ENCODE assay signal across 14 cellular contexts in genomic region chr12:123109319-123109772, GRCh38. TPM values are rescaled to one million over a fixed set of nuclear protein-coding genes. Genes with fewer than 3 reads are reported as not detected.
DNase-seq lines count a peak whose midpoint lies in the region; ATAC-seq lines count a peak whose summit lies in the region.
"Had no signal": no experiment of that assay in that cellular context is flagged by ENCODE, and none has a peak within 500 bp of the region (broad histone marks: within the 10 kb centered on the region; RNA-seq: fewer than 3 reads in every experiment).

No MANE protein-coding gene starts in this region.

- H3K27me3 Mint-ChIP-seq in activated T-helper 17 cell treated with anti-CD3 and anti-CD28 coated beads, Interleukin-2, amount 50 U/mL, for 72 hours = no peaks in the 10 kb centered on the region
- H3K27me3 Mint-ChIP-seq: activated CD4-positive, alpha-beta memory T cell treated with anti-CD3 and anti-CD28 coated beads for 36 hours had no signal

- peaks cover 22% of the 10 kb centered on the region for H3K4me1 Mint-ChIP-seq in activated T-helper 17 cell treated with anti-CD3 and anti-CD28 coated beads, Interleukin-2, amount 50 U/mL, for 72 hours

- H3K27ac Mint-ChIP-seq in activated T-helper 17 cell treated with anti-CD3 and anti-CD28 coated beads, Interleukin-2, amount 50 U/mL, for 72 hours = peak overlapping the region; percentile 30
- H3K27ac Mint-ChIP-seq: activated CD4-positive, alpha-beta memory T cell treated with anti-CD3 and anti-CD28 coated beads for 36 hours had no signal

- no peak for ATAC-seq in activated T-helper 17 cell treated with anti-CD3 and anti-CD28 coated beads, Interleukin-2, amount 50 U/mL, for 72 hours (replicated peaks)
- ATAC-seq in GM21737 (IDR thresholded peaks at IDR 0.05; ENCODE audit: unreplicated experiment) = no peak

- no peak overlapping the region for H3K4me3 Mint-ChIP-seq in activated T-helper 17 cell treated with anti-CD3 and anti-CD28 coated beads, Interleukin-2, amount 50 U/mL, for 72 hours
- H3K4me3 Mint-ChIP-seq: activated CD4-positive, alpha-beta memory T cell treated with anti-CD3 and anti-CD28 coated beads for 36 hours had no signal

- DNase-seq in Ammon's horn (ENCODE audit: low spot score) = peak; percentile 73
- DNase-seq in hypothalamus (lab: John Stamatoyannopoulos, UW) = peak in 36 of 51 donors; percentile 15 to 79 (median 50)
- DNase-seq in posterior cingulate gyrus = peak in 7 of 10 donors; percentile 25 to 82 (median 41)
- no peak for DNase-seq in T-helper 2 cell
- DNase-seq in stimulated activated CD4-positive, alpha-beta T cell treated with anti-CD3 and anti-CD28 coated beads, Interleukin-15, amount 100 ng/mL, for 24 hours = no peak
- DNase-seq in effector CD8-positive, alpha-beta T cell (lab: John Stamatoyannopoulos, UW) = no peak
- DNase-seq: activated CD4-positive, alpha-beta memory T cell treated with anti-CD3 and anti-CD28 coated beads for 36 hours; activated effector memory CD4-positive, alpha-beta T cell treated with Interleukin-2 at 50 U/mL for 16 hours; glutamatergic neuron; NCI-H2081; NCI-H774; SJCRH30 had no signal

- intact Hi-C loops in posterior cingulate gyrus (cut with DNase I) = no loop called here

- H3K36me3 Mint-ChIP-seq in activated T-helper 17 cell treated with anti-CD3 and anti-CD28 coated beads, Interleukin-2, amount 50 U/mL, for 72 hours (ENCODE audit: low read depth) = no peaks in the 10 kb centered on the region

- no peaks in the 10 kb centered on the region for H3K9me3 Mint-ChIP-seq in activated T-helper 17 cell treated with anti-CD3 and anti-CD28 coated beads, Interleukin-2, amount 50 U/mL, for 72 hours
- H3K9me3 Mint-ChIP-seq: activated CD4-positive, alpha-beta memory T cell treated with anti-CD3 and anti-CD28 coated beads for 36 hours had no signal

RNA-seq across cellular contexts. Expression of gene PITPNM2, which starts 41.5 kb away (rescaled TPM):
- 1 to 10 TPM; 4.1 to 4.6 TPM for total RNA-seq in activated T-helper 17 cell treated with anti-CD3 and anti-CD28 coated beads, Interleukin-2, amount 50 U/mL, for 72 hours

Comparison
In these comparisons a context has a peak if more than half of its experiments do, and no peak if none do; other contexts are left out.
1. DNase-seq: peak in Ammon's horn (single experiment), hypothalamus (36 of 51) and posterior cingulate gyrus (7 of 10); none in T-helper 2 cell (0 of 5), stimulated activated CD4-positive, alpha-beta T cell treated with anti-CD3 and anti-CD28 coated beads, Interleukin-15, amount 100 ng/mL, for 24 hours (single experiment) and effector CD8-positive, alpha-beta T cell (single experiment).